ENCODE assay signal across 1 cellular context in genomic region chr18:69839497-69839896, GRCh38.
TF ChIP-seq lines count a peak whose summit lies in the region.

No MANE protein-coding gene starts in this region.

TF ChIP-seq in IMR-90, 13 proteins besides CTCF, POLR2A, EP300 and RAD21 (continued from another document):
- TF ChIP-seq SMC3 (IDR thresholded peaks at IDR 0.05; ENCODE audit: low read depth, low read length) (no peak), FOS (IDR thresholded peaks at IDR 0.05; ENCODE audit: low read depth, low read length) (no peak), CEBPB (IDR thresholded peaks at IDR 0.05; ENCODE audit: low read depth, low read length) (no peak), CHD1 (IDR thresholded peaks at IDR 0.05; ENCODE audit: low read depth, low read length) (no peak), USF2 (IDR thresholded peaks at IDR 0.05; ENCODE audit: low read depth, low read length) (no peak), MXI1 (IDR thresholded peaks at IDR 0.05; ENCODE audit: borderline replicate concordance, low read depth, low read length) (no peak), BHLHE40 (IDR thresholded peaks at IDR 0.05; ENCODE audit: low read depth, low read length) (no peak), NFE2L2 (IDR thresholded peaks at IDR 0.05; ENCODE audit: low read depth, low read length) (no peak), ELK1 (IDR thresholded peaks at IDR 0.05; ENCODE audit: borderline replicate concordance, low read depth, low read length) (no peak), MAFK (IDR thresholded peaks at IDR 0.05; ENCODE audit: low read depth, low read length) (no peak)
